Comparison of ENCODE assay signal across 15 cellular contexts in the genomic region with DNA sequence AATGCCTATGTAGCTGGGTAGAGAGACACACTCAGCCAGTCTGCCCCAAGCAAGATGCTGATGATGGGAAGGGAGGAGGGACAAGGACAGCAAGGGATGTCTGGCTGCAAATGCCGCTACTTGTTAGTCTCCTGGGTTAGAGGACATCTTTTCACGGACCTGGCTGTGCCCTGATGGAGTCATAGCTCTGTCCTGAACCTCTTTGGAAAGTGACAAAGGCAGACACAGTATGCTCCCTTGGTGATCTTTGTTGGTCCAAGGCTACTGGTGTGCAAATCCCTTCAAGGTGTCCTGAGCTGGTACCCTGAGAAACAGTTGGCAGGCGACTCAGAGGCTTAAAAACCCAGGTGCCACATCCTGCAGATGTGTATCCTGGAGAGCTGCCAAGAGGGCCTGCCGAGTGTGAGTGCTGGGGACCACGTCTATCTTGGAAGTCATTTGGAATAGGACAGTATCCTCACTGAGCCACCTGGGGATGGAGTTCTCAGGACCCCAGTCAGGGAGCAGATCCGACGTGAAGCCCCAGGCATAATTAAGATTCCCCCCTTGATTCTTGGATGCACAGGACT. TPM values are rescaled to one million over a fixed set of nuclear protein-coding genes. Genes with fewer than 3 reads are reported as not detected.
DNase-seq lines count a peak whose midpoint lies in the region; ATAC-seq, FAIRE-seq and TF ChIP-seq lines count a peak whose summit lies in the region.
"Had no signal": no experiment of that assay in that cellular context is flagged by ENCODE, and none has a peak within 500 bp of the region (broad histone marks: within the 10 kb centered on the region; RNA-seq: fewer than 3 reads in every experiment).

No MANE protein-coding gene starts in this region.

- peak; percentile 31 for DNase-seq in Right ventricle myocardium superior
- no peak for DNase-seq in heart right ventricle
- peak; percentile 47 for DNase-seq in M059J (ENCODE audit: low read depth)
- no peak for DNase-seq in astrocyte (ENCODE audit: low read depth)
- DNase-seq in vagina (ENCODE audit: extremely low spot score in 2 of 2) = no peak
- DNase-seq in lower leg skin (ENCODE audit: low spot score in 2 of 2) = no peak
- DNase-seq: activated T-cell treated with anti-CD3 and anti-CD28 coated beads, Interleukin-2, amount 50 U/mL, for 4 hours; CD8-positive, alpha-beta T cell; SHP77 treated with DMSO at 0.1 percent for 48 hours had no signal

- H4K20me1 ChIP-seq in astrocyte (ENCODE audit: insufficient read depth, low read length) = peaks cover 94% of the 10 kb centered on the region

- H3K27me3 Mint-ChIP-seq in astrocyte (ENCODE audit: low read depth, unreplicated experiment) = no peaks in the 10 kb centered on the region

- H3K36me3 ChIP-seq in heart right ventricle (peaks cover 3 to 100% (median 45%) of the 10 kb centered on the region in 9 donors), astrocyte (ENCODE audit: insufficient read depth, low read length) (peaks cover 45% of the 10 kb centered on the region), vagina (peaks cover 3 to 74% of the 10 kb centered on the region in 2 donors)

- H3K4me3 ChIP-seq in heart right ventricle (no peak overlapping the region), astrocyte (ENCODE audit: insufficient read depth, low read depth, low read length) (no peak overlapping the region), vagina (no peak overlapping the region), lower leg skin (ENCODE audit: low read depth, poor library complexity, severe bottlenecking) (no peak overlapping the region)

- peaks cover 98% of the 10 kb centered on the region for H3K79me2 ChIP-seq in astrocyte (ENCODE audit: insufficient read depth, low read length)

- peak overlapping the region in 1 of 10 donors; percentile 41 for H3K27ac ChIP-seq in heart right ventricle
- H3K27ac ChIP-seq in astrocyte (ENCODE audit: low read depth, low read length) = no peak overlapping the region
- peak overlapping the region; percentile 100 for H3K27ac ChIP-seq in vagina
- H3K27ac ChIP-seq: VCaP had no signal

- H3K4me1 ChIP-seq in heart right ventricle (peaks cover 18 to 100% (median 74%) of the 10 kb centered on the region in 9 donors), astrocyte (ENCODE audit: insufficient read depth, low read length) (peaks cover 67% of the 10 kb centered on the region), vagina (peaks cover 97% of the 10 kb centered on the region)

- WGBS in heart right ventricle, 2 donors = 55 to 57% methylated on average over 7 of the region's 7 CpGs
- WGBS in lower leg skin, 2 donors = 55 to 60% methylated on average over 7 of the region's 7 CpGs

- TF ChIP-seq CTCF in heart right ventricle (IDR thresholded peaks at IDR 0.05) = no peak
- no peak for TF ChIP-seq CTCF in astrocyte (IDR thresholded peaks at IDR 0.05; ENCODE audit: insufficient read depth, low read depth, low read length)
- TF ChIP-seq CTCF in vagina (IDR thresholded peaks at IDR 0.05) = no peak
- TF ChIP-seq CTCF in lower leg skin (IDR thresholded peaks at IDR 0.05) = no peak

- H3K9me3 Mint-ChIP-seq in astrocyte (ENCODE audit: unreplicated experiment) = no peaks in the 10 kb centered on the region
- H3K9me3 Mint-ChIP-seq: activated T-cell treated with anti-CD3 and anti-CD28 coated beads, Interleukin-2, amount 50 U/mL, for 4 hours; CD8-positive, alpha-beta T cell; IgD-negative memory B cell had no signal

- H3K36me3 Mint-ChIP-seq in astrocyte (ENCODE audit: low read depth, unreplicated experiment) = peaks cover 42% of the 10 kb centered on the region
- H3K36me3 Mint-ChIP-seq: IgD-negative memory B cell had no signal

- FAIRE-seq in astrocyte (lab: Jason Lieb, UNC) = no peak

- H3K27me3 ChIP-seq in heart right ventricle (no peaks in the 10 kb centered on the region), astrocyte (ENCODE audit: insufficient read depth, low read length) (no peaks in the 10 kb centered on the region), vagina (no peaks in the 10 kb centered on the region)
- H3K27me3 ChIP-seq: breast epithelium had no signal

- H3K4me3 Mint-ChIP-seq in astrocyte (ENCODE audit: unreplicated experiment) = peak overlapping the region; percentile 6
- H3K4me3 Mint-ChIP-seq: activated T-cell treated with anti-CD3 and anti-CD28 coated beads, Interleukin-2, amount 50 U/mL, for 4 hours; CD8-positive, alpha-beta T cell; IgD-negative memory B cell had no signal

- H3K9me3 ChIP-seq in heart right ventricle (no peaks in the 10 kb centered on the region), astrocyte (ENCODE audit: insufficient read depth, low read depth, low read length) (no peaks in the 10 kb centered on the region), vagina (no peaks in the 10 kb centered on the region)
- H3K9me3 ChIP-seq: breast epithelium had no signal

- peak overlapping the region; percentile 62 for H3K27ac Mint-ChIP-seq in astrocyte (ENCODE audit: unreplicated experiment)
- H3K27ac Mint-ChIP-seq: CD8-positive, alpha-beta T cell; IgD-negative memory B cell had no signal

- H3K9ac ChIP-seq in astrocyte (ENCODE audit: low read length) = no peak overlapping the region

- H3K4me2 ChIP-seq in astrocyte (ENCODE audit: low read length) = no peak overlapping the region

- intact Hi-C loops in Right ventricle myocardium superior (cut with DNase I) (no loop called here), heart right ventricle (cut with DNase I) (loop anchor here in 2 of 10 donors (10.0 kb wide), 2 partner anchors 679 to 699 kb away; no protein-coding TSS in a partner anchor), vagina (cut with DNase I) (no loop called here), lower leg skin (cut with DNase I; ENCODE audit: low total_unique reads) (loop anchor here (5.0 kb wide), 1 partner anchor 516 kb away; no protein-coding TSS in a partner anchor)

- ATAC-seq in Right ventricle myocardium superior (ENCODE audit: poor library complexity) (no peak), heart right ventricle (no peak), HG02981 (IDR thresholded peaks at IDR 0.05; ENCODE audit: unreplicated experiment) (no peak), HG02571 (IDR thresholded peaks at IDR 0.05; ENCODE audit: unreplicated experiment) (no peak)
- ATAC-seq: activated T-cell treated with anti-CD3 and anti-CD28 coated beads, Interleukin-2, amount 50 U/mL, for 4 hours; CD8-positive, alpha-beta T cell; left colon had no signal

- H3K4me1 Mint-ChIP-seq in astrocyte (ENCODE audit: low read depth, unreplicated experiment) = peaks cover 80% of the 10 kb centered on the region
- H3K4me1 Mint-ChIP-seq: IgD-negative memory B cell had no signal

- TF ChIP-seq POLR2A in vagina (IDR thresholded peaks at IDR 0.05) (no peak), lower leg skin (IDR thresholded peaks at IDR 0.05) (no peak)

- no peak overlapping the region for H2AFZ ChIP-seq in astrocyte (ENCODE audit: low read depth, low read length)

RNA-seq across cellular contexts. Expression of gene FOSL2, which starts 10.8 kb away (rescaled TPM):
- total RNA-seq in Right ventricle myocardium superior (45.7 TPM), heart right ventricle (100 to 1,000 TPM in 1 of 10 donors, 10 to 100 TPM in 9; 29.7 to 182 (median 60.3) TPM), astrocyte (156 and 158 TPM in 2 replicates), vagina (213 TPM), lower leg skin (100 to 1,000 TPM; 189 to 423 (median 301) TPM)
- polyA plus RNA-seq in heart right ventricle = 10 to 100 TPM; 16.5 to 24.0 TPM
- 42.9 and 75.2 TPM in 2 replicates for total RNA-seq in M059J (2014; rRNA removed; shearing (Covaris generic))

Comparison
In these comparisons a context has a peak if more than half of its experiments do, and no peak if none do; other contexts are left out.
1. DNase-seq: peak in Right ventricle myocardium superior (single experiment) and M059J (single experiment); none in heart right ventricle (0 of 2), astrocyte (single experiment), vagina (0 of 2) and lower leg skin (0 of 2).